Comparison of ENCODE assay signal across 10 cellular contexts in the genomic region with DNA sequence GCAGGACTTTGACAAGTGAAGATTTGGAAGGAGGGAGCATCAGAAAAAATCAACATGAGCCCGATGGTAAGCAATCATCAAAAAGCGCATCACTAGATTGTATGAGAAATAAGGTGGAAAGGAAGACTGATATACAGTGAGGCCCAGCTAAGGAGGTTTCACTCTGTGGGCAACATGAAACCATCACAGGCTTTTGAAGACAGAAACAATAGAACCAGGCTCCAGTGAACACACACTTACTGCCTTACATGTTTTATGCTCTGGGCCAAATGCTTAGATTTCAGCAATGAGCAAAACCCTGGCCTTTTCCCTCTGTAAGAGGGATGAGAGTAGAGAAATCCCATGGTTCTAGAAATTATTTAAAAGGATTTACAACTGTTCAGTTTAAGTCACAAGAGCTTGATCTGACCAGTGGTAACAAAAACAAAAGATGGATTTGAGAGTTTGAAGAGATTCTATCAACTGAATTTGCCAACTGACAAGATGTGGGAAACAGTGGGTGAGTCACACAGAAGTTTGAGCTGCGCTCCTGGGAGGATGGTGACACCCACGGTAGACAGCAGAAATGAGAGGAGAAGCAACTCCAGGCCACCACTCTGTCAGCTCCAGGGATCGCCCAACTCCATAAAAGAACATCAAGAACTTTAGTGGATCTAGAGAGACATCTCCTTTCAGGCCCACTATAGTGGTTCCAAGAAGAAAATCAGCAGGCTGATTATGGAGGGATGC.
DNase-seq lines count a peak whose midpoint lies in the region; ATAC-seq, FAIRE-seq and TF ChIP-seq lines count a peak whose summit lies in the region.
"Had no signal": no experiment of that assay in that cellular context is flagged by ENCODE, and none has a peak within 500 bp of the region (broad histone marks: within the 10 kb centered on the region; RNA-seq: fewer than 3 reads in every experiment).

No MANE protein-coding gene starts in this region.

- H3K27me3 ChIP-seq in breast epithelium = no peaks in the 10 kb centered on the region
- no peaks in the 10 kb centered on the region for H3K27me3 ChIP-seq in upper lobe of right lung
- no peaks in the 10 kb centered on the region for H3K27me3 ChIP-seq in H7 (ENCODE audit: control insufficient read depth, insufficient read depth, low read length)

- DNase-seq in MCF 10A (ENCODE audit: unreplicated experiment) = peak; percentile 56
- no peak for DNase-seq in breast epithelium (ENCODE audit: low spot score in 2 of 2)
- peak; percentile 28 for DNase-seq in RCC 7860 (ENCODE audit: low spot score)
- DNase-seq in upper lobe of right lung = no peak
- DNase-seq in coronary artery (ENCODE audit: low spot score) = no peak
- DNase-seq in NK-92 (lab: John Stamatoyannopoulos, UW; ENCODE audit: unreplicated experiment) = no peak
- no peak for DNase-seq in H7
- DNase-seq: naive thymus-derived CD8-positive, alpha-beta T cell had no signal

- H3K27ac Mint-ChIP-seq in MCF 10A (ENCODE audit: low read depth, unreplicated experiment) = no peak overlapping the region
- H3K27ac Mint-ChIP-seq: naive thymus-derived CD8-positive, alpha-beta T cell had no signal

- H3K9me3 Mint-ChIP-seq in MCF 10A (ENCODE audit: unreplicated experiment) = no peaks in the 10 kb centered on the region
- H3K9me3 Mint-ChIP-seq: naive thymus-derived CD8-positive, alpha-beta T cell had no signal

- BruUV-seq in MCF 10A (replicated peaks; lab: Mats Ljungman, UMichigan) = no TSS peak

- TF ChIP-seq CTCF in MCF 10A (IDR thresholded peaks at IDR 0.05; ENCODE audit: unreplicated experiment) (no peak), breast epithelium (IDR thresholded peaks at IDR 0.05) (no peak), upper lobe of right lung (IDR thresholded peaks at IDR 0.05) (no peak), coronary artery (IDR thresholded peaks at IDR 0.05) (no peak)

- intact Hi-C loops in MCF 10A (cut with micrococcal nuclease) (no loop called here), breast epithelium (cut with DNase I; ENCODE audit: low total_unique reads) (no loop called here), upper lobe of right lung (cut with DNase I) (no loop called here)

- H3K27me3 Mint-ChIP-seq in MCF 10A (ENCODE audit: insufficient read depth, unreplicated experiment) = no peaks in the 10 kb centered on the region

- H3K36me3 ChIP-seq in breast epithelium (no peaks in the 10 kb centered on the region), upper lobe of right lung (no peaks in the 10 kb centered on the region), H7 (replicated peaks; ENCODE audit: control insufficient read depth, insufficient read depth, low read length) (no peaks in the 10 kb centered on the region)
- H3K36me3 ChIP-seq: HAP-1 had no signal

- POLR2A ChIA-PET in MCF 10A (lab: Yijun Ruan, JAX) = interaction anchor here (1.0 kb wide), 1 partner anchor 54 kb away, joined by 3 read pairs; no protein-coding TSS in a partner anchor

- peaks cover 20% of the 10 kb centered on the region for H3K4me1 Mint-ChIP-seq in MCF 10A (ENCODE audit: insufficient read depth, unreplicated experiment)

- no peak for TF ChIP-seq POLR2A in breast epithelium (IDR thresholded peaks at IDR 0.05)

- CTCF ChIA-PET in MCF 10A (lab: Yijun Ruan, JAX) = interaction anchor here (0.6 to 1.3 kb wide), 3 partner anchors 19 to 133 kb away, joined by 3 to 4 read pairs (median 3); no protein-coding TSS in a partner anchor

- peak; percentile 57 for ATAC-seq in HG02973 (IDR thresholded peaks at IDR 0.05; ENCODE audit: unreplicated experiment)
- peak; percentile 62 for ATAC-seq in upper lobe of right lung
- ATAC-seq: naive thymus-derived CD8-positive, alpha-beta T cell had no signal

- H3K9me3 ChIP-seq in breast epithelium = no peaks in the 10 kb centered on the region
- H3K9me3 ChIP-seq in upper lobe of right lung = no peaks in the 10 kb centered on the region
- H3K9me3 ChIP-seq: HAP-1 had no signal

- H3K27ac ChIP-seq in breast epithelium (no peak overlapping the region), upper lobe of right lung (no peak overlapping the region), coronary artery (no peak overlapping the region)

- H3K4me3 ChIP-seq in breast epithelium = no peak overlapping the region
- H3K4me3 ChIP-seq in upper lobe of right lung = no peak overlapping the region
- no peak overlapping the region for H3K4me3 ChIP-seq in coronary artery
- H3K4me3 ChIP-seq in H7 (ENCODE audit: insufficient read depth, low read depth, low read length) = no peak overlapping the region
- H3K4me3 ChIP-seq: HAP-1 had no signal

- no peaks in the 10 kb centered on the region for H3K4me1 ChIP-seq in breast epithelium
- H3K4me1 ChIP-seq in upper lobe of right lung = no peaks in the 10 kb centered on the region

- peak; percentile 18 for FAIRE-seq in RCC 7860 (lab: Jason Lieb, UNC)

- H3K4me3 Mint-ChIP-seq in MCF 10A (ENCODE audit: unreplicated experiment) = no peak overlapping the region
- H3K4me3 Mint-ChIP-seq: naive thymus-derived CD8-positive, alpha-beta T cell had no signal

- H3K36me3 Mint-ChIP-seq in MCF 10A (ENCODE audit: insufficient read depth, unreplicated experiment) = no peaks in the 10 kb centered on the region
- H3K36me3 Mint-ChIP-seq: naive thymus-derived CD8-positive, alpha-beta T cell had no signal

Comparison
In these comparisons a context has a peak if more than half of its experiments do, and no peak if none do; other contexts are left out.
1. DNase-seq: peak in MCF 10A (single experiment) and RCC 7860 (single experiment); none in breast epithelium (0 of 2), upper lobe of right lung (single experiment), coronary artery (single experiment), NK-92 (single experiment) and H7 (single experiment).